Comparison of ENCODE assay signal across 12 cellular contexts in genomic region chr10:103619424-103620356, GRCh38.
DNase-seq lines count a peak whose midpoint lies in the region; ATAC-seq and TF ChIP-seq lines count a peak whose summit lies in the region.
"Had no signal": no experiment of that assay in that cellular context is flagged by ENCODE, and none has a peak within 500 bp of the region (broad histone marks: within the 10 kb centered on the region; RNA-seq: fewer than 3 reads in every experiment).

No MANE protein-coding gene starts in this region.

- CTCF ChIA-PET in GM10248 (lab: Yijun Ruan, JAX) = interaction anchor here (0.7 to 2.2 kb wide), 4 partner anchors 8 to 26 kb away, joined by 3 to 7 read pairs (median 5); no protein-coding TSS in a partner anchor

- intact Hi-C loops in dorsolateral prefrontal cortex (cut with DNase I) = loop anchor here (5.0 to 10.0 kb wide), 2 partner anchors 38 to 45 kb away; no protein-coding TSS in a partner anchor

- no peak overlapping the region for H2BK120ac ChIP-seq in mesenchymal stem cell (ENCODE audit: low read depth, low read length)

- no peak overlapping the region for H3K27ac ChIP-seq in Karpas-422 (ENCODE audit: low read length)
- H3K27ac ChIP-seq in dorsolateral prefrontal cortex = peak overlapping the region in 58 of 59 donors; percentile 32 to 90 (median 82)
- H3K27ac ChIP-seq in mesenchymal stem cell (ENCODE audit: low read length, poor library complexity, severe bottlenecking) = no peak overlapping the region
- peak overlapping the region; percentile 65 for H3K27ac ChIP-seq in substantia nigra (ENCODE audit: low read depth, low read length, poor library complexity, severe bottlenecking)
- H3K27ac ChIP-seq: epithelial cell of prostate had no signal

- no peaks in the 10 kb centered on the region for H3K79me1 ChIP-seq in mesenchymal stem cell (replicated peaks; ENCODE audit: low read length, poor library complexity, severe bottlenecking)

- no peak overlapping the region for H2BK5ac ChIP-seq in mesenchymal stem cell (ENCODE audit: low read depth, low read length, poor library complexity, severe bottlenecking)

- H3K4me2 ChIP-seq in Karpas-422 (ENCODE audit: low read depth, low read length, poor library complexity, severe bottlenecking) = peak overlapping the region; percentile 12
- no peak overlapping the region for H3K4me2 ChIP-seq in mesenchymal stem cell (ENCODE audit: low read length, poor library complexity, severe bottlenecking)

- peak overlapping the region; percentile 3; the same call in 1 of the 2 replicates for H3K9ac ChIP-seq in Karpas-422 (ENCODE audit: low read length)
- peak overlapping the region; percentile 68 for H3K9ac ChIP-seq in mesenchymal stem cell (ENCODE audit: low read length)

- no peaks in the 10 kb centered on the region for H3K27me3 ChIP-seq in Karpas-422 (ENCODE audit: low read length)
- no peaks in the 10 kb centered on the region for H3K27me3 ChIP-seq in dorsolateral prefrontal cortex
- H3K27me3 ChIP-seq in mesenchymal stem cell (ENCODE audit: control insufficient read depth in 1 of 2, insufficient read depth in 1 of 2, low read length in 2 of 2) = no peaks in the 10 kb centered on the region
- H3K27me3 ChIP-seq: BE2C had no signal

- H2BK12ac ChIP-seq in mesenchymal stem cell (ENCODE audit: low read length in 2 of 2) = no peak overlapping the region

- peaks cover 38% of the 10 kb centered on the region for H3K4me1 ChIP-seq in Karpas-422 (ENCODE audit: low read length)
- no peaks in the 10 kb centered on the region for H3K4me1 ChIP-seq in mesenchymal stem cell (ENCODE audit: control insufficient read depth, insufficient read depth, low read depth, low read length)

- no peak overlapping the region for H3K14ac ChIP-seq in mesenchymal stem cell (ENCODE audit: low read length in 2 of 2)

- H3K9me3 ChIP-seq in Karpas-422 (ENCODE audit: low read length) (no peaks in the 10 kb centered on the region), mesenchymal stem cell (ENCODE audit: control insufficient read depth, low read length) (no peaks in the 10 kb centered on the region)
- H3K9me3 ChIP-seq: BE2C had no signal

- no peak overlapping the region for H3K23ac ChIP-seq in mesenchymal stem cell (ENCODE audit: low read length in 2 of 2)

- TF ChIP-seq CTCF in dorsolateral prefrontal cortex (IDR thresholded peaks at IDR 0.05 in 54 of 56, conservative IDR thresholded peaks at IDR 0.05 in 2 of 56; ENCODE audit: low read depth in 1 of 56, partially characterized antibody in 56 of 56) (no peak), GM10248 (IDR thresholded peaks at IDR 0.05; ENCODE audit: control extremely low read depth, extremely low read depth, low read depth, missing control alignments) (no peak)

- H3K4ac ChIP-seq in mesenchymal stem cell (ENCODE audit: low read depth in 1 of 2, low read length in 2 of 2) = no peak overlapping the region

- no peaks in the 10 kb centered on the region for H3K9me2 ChIP-seq in Karpas-422 (replicated peaks; ENCODE audit: insufficient read depth, low read length)

- no peak overlapping the region for H2AFZ ChIP-seq in Karpas-422 (ENCODE audit: low read length)
- no peak overlapping the region for H2AFZ ChIP-seq in mesenchymal stem cell (ENCODE audit: low read depth, low read length)

- H4K91ac ChIP-seq in mesenchymal stem cell (ENCODE audit: low read length) = no peak overlapping the region

- no peak overlapping the region for H4K8ac ChIP-seq in mesenchymal stem cell (ENCODE audit: low read length)

- no peaks in the 10 kb centered on the region for H3K36me3 ChIP-seq in Karpas-422 (ENCODE audit: insufficient read depth, low read length)
- H3K36me3 ChIP-seq in mesenchymal stem cell (ENCODE audit: control insufficient read depth in 1 of 2, insufficient read depth in 2 of 2, low read depth in 1 of 2, low read length in 2 of 2) = peaks cover 52 to 65% of the 10 kb centered on the region in 2 experiments

- DNase-seq in Karpas-422 (no peak), dorsolateral prefrontal cortex (no peak), mesenchymal stem cell (no peak), substantia nigra (lab: John Stamatoyannopoulos, UW) (no peak), NCI-H345 treated with DMSO at 0.1 percent for 48 hours (lab: John Stamatoyannopoulos, UW; ENCODE audit: unreplicated experiment) (no peak), GM10248 (ENCODE audit: extremely low spot score) (no peak)
- DNase-seq in activated naive CD4-positive, alpha-beta T cell treated with anti-CD3 and anti-CD28 coated beads, Interleukin-2, amount 50 U/mL, for 16 hours = no peak
- DNase-seq: NCI-H1092, NCI-H2227 treated with DMSO at 0.1 percent for 48 hours had no signal

- ATAC-seq in GM21381 (IDR thresholded peaks at IDR 0.05; ENCODE audit: unreplicated experiment) = no peak

- H3K4me3 ChIP-seq in Karpas-422 (ENCODE audit: low read length) (no peak overlapping the region), dorsolateral prefrontal cortex (no peak overlapping the region), mesenchymal stem cell (ENCODE audit: insufficient read depth in 1 of 2, low read depth in 1 of 2, low read length in 2 of 2) (peak overlapping the region in 1 of 2 experiments; percentile 42)

- H4K20me1 ChIP-seq in Karpas-422 (ENCODE audit: insufficient read depth, low read depth, low read length) = no peaks in the 10 kb centered on the region

- POLR2A ChIA-PET in GM10248 (lab: Yijun Ruan, JAX) = no interaction called here

- H3K18ac ChIP-seq in mesenchymal stem cell (ENCODE audit: low read depth in 1 of 2, low read length in 2 of 2) = no peak overlapping the region

- WGBS in mesenchymal stem cell = 90% methylated on average over 18 of the region's 22 CpGs

- no peak overlapping the region for H2BK15ac ChIP-seq in mesenchymal stem cell (ENCODE audit: low read depth, poor library complexity, severe bottlenecking)

- no peak overlapping the region for H2AK5ac ChIP-seq in mesenchymal stem cell (ENCODE audit: low read length, severe bottlenecking)

- no peaks in the 10 kb centered on the region for H3K79me2 ChIP-seq in Karpas-422 (ENCODE audit: low read length)

Comparison
In these comparisons a context has a peak if more than half of its experiments do, and no peak if none do; other contexts are left out.
1. H3K27ac ChIP-seq: peak in dorsolateral prefrontal cortex (58 of 59) and substantia nigra (single experiment); none in Karpas-422 (single experiment) and mesenchymal stem cell (single experiment).